ENCODE assay signal across 8 cellular contexts in the genomic region with DNA sequence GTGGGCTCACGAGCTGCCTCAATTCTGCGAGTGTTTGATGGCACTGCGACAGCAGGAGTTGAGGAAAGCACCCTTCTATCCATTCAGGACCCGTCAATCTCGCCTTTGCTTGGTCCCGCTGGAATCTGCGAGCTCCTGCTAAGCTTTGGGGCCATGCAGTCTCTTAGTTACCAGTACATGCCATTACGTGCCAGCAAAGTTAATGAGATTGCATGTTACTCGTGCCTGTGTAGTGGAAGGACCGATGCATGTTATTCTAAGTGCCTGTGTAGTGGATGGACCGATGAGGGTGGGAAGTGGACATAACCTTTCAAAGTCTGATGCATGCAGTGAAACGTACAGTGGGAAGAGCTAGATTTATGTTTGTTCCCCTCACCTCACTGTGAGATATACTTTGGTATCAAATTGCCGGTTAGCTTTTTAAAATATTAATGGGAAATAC. TPM values are rescaled to one million over a fixed set of nuclear protein-coding genes. Genes with fewer than 3 reads are reported as not detected.
DNase-seq lines count a peak whose midpoint lies in the region; ATAC-seq and TF ChIP-seq lines count a peak whose summit lies in the region.

No MANE protein-coding gene starts in this region.

- intact Hi-C loops in spleen (cut with DNase I; ENCODE audit: low total_unique reads): no loop called here

- H3K9me3 ChIP-seq in iPS-18c (ENCODE audit: control insufficient read depth, insufficient read depth, low read length): peaks cover 2% of the 10 kb centered on the region
- no peaks in the 10 kb centered on the region for H3K9me3 ChIP-seq in spleen

- no peak for TF ChIP-seq POLR2A in spleen (IDR thresholded peaks at IDR 0.05)

- peaks cover 3 to 47% (median 39%) of the 10 kb centered on the region in 6 donors for H3K36me3 ChIP-seq in spleen

- H3K4me3 ChIP-seq in astrocyte of the spinal cord (ENCODE audit: low read depth, low read length) (peak overlapping the region; percentile 74), iPS-18c (ENCODE audit: insufficient read depth, low read depth, low read length) (peak overlapping the region; percentile 52), spleen (peak overlapping the region; percentile 52 to 80 (median 70))

- peak overlapping the region; percentile 79 to 94 (median 92) for H3K27ac ChIP-seq in spleen

- WGBS in spleen, 5 donors: 0 to 1% (median 0%) methylated on average over 8 to 13 of the region's 13 CpGs

- H3K27me3 ChIP-seq in spleen (replicated peaks in 1 of 7): no peaks in the 10 kb centered on the region

- ATAC-seq in GM18517 (IDR thresholded peaks at IDR 0.05; ENCODE audit: unreplicated experiment): peak; percentile 1

- in situ Hi-C loops in astrocyte of the spinal cord (cut with HindIII; ENCODE audit: low sequenced_read_pairs): no loop called here

- peak; percentile 56 for DNase-seq in HT-29 (ENCODE audit: low spot score)
- DNase-seq in astrocyte of the spinal cord (ENCODE audit: low read depth, low spot score): peak; percentile 40
- no peak for DNase-seq in spleen
- DNase-seq in stimulated activated CD4-positive, alpha-beta T cell treated with anti-CD3 and anti-CD28 coated beads, Interleukin-4, amount 100 ng/mL, for 24 hours: no peak
- DNase-seq in activated effector memory CD4-positive, alpha-beta T cell treated with Interleukin-2 at 50 U/mL for 16 hours: no peak
- no peak for DNase-seq in NCI-H1694 treated with DMSO at 0.1 percent for 48 hours (lab: John Stamatoyannopoulos, UW)

- no peak for TF ChIP-seq CTCF in astrocyte of the spinal cord (IDR thresholded peaks at IDR 0.05; ENCODE audit: low read depth, low read length)
- TF ChIP-seq CTCF in spleen (IDR thresholded peaks at IDR 0.05 in 8 of 11, conservative IDR thresholded peaks at IDR 0.05 in 3 of 11): no peak

- peaks cover 15 to 56% (median 44%) of the 10 kb centered on the region in 6 donors for H3K4me1 ChIP-seq in spleen

RNA-seq across cellular contexts. Expression of gene RPS3A, which starts 0.6 kb away (rescaled TPM):
- total RNA-seq in HT-29 (2014; rRNA removed; shearing (Covaris generic)): 932 and 1,065 TPM in 2 replicates
- 1,000 to 10,000 TPM; 1,748 to 4,493 (median 2,267) TPM for total RNA-seq in spleen
- 1,000 to 10,000 TPM; 5,915 to 7,791 (median 7,619) TPM for polyA plus RNA-seq in spleen

Comparison
In these comparisons a context has a peak if more than half of its experiments do, and no peak if none do; other contexts are left out.
1. DNase-seq: peak in HT-29 (single experiment) and astrocyte of the spinal cord (single experiment); none in spleen (single experiment), stimulated activated CD4-positive, alpha-beta T cell treated with anti-CD3 and anti-CD28 coated beads, Interleukin-4, amount 100 ng/mL, for 24 hours (single experiment), activated effector memory CD4-positive, alpha-beta T cell treated with Interleukin-2 at 50 U/mL for 16 hours (single experiment) and NCI-H1694 treated with DMSO at 0.1 percent for 48 hours (single experiment).
2. Peak in every context shown above with its lines, with median percentiles within 50 percentile points of each other: H3K4me3 ChIP-seq.